ENCODE assay signal across 33 cellular contexts in the genomic region with DNA sequence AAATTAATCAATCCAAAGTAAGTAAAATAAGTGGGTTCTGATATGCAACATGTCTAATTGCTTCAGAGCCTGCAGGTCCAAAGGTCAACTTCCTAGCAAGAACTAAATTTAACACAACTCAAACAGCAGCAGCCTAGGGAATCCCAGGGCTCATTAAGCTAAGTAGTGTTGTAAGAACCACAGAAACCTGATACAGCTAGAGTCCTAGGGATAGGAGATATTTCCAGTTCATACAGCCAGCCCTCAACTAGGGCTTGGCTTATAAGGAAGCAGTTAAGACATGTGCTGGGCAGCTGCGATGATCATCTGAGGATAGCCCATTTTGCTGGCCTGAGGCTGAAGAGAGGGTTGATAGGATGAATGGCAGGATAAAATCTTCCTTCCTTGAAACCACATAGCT. TPM values are rescaled to one million over a fixed set of nuclear protein-coding genes. Genes with fewer than 3 reads are reported as not detected.
"Had no signal": no experiment of that assay in that cellular context is flagged by ENCODE, and none has a peak within 500 bp of the region (broad histone marks: within the 10 kb centered on the region; RNA-seq: fewer than 3 reads in every experiment).

A gene (plus strand): TSS at position 316 of the 400 bp plus-strand sequence.

- DNase-seq: activated CD4-positive, alpha-beta T cell treated with anti-CD3 and anti-CD28 coated beads for 4 hours; activated CD4-positive, alpha-beta T cell treated with anti-CD3 and anti-CD28 coated beads, Interleukin-2, amount 50 U/mL, for 4 hours; activated CD4-positive, CD25-positive, alpha-beta regulatory T cell; activated CD8-positive, alpha-beta memory T cell treated with anti-CD3 and anti-CD28 coated beads for 24 hours; activated gamma-delta T cell; activated naive CD4-positive, alpha-beta T cell treated with anti-CD3 and anti-CD28 coated beads, Interleukin-2, amount 10 ng/mL, durations not matched to agents 7 days and 5 days; activated naive CD8-positive, alpha-beta T cell treated with anti-CD3 and anti-CD28 coated beads, Interleukin-2, amount 10 ng/mL, durations not matched to agents 7 days and 5 days; brain microvascular endothelial cell; caudate nucleus; left cardiac atrium; midbrain; right cardiac atrium; stimulated activated CD4-positive, alpha-beta T cell treated with anti-CD3 and anti-CD28 coated beads, Interleukin-2, amount 100 ng/mL, for 48 hours; stimulated activated naive CD4-positive, alpha-beta T cell treated with Interleukin-2 at 50 U/mL for 16 hours; testis; transverse colon had no signal

- H3K4me1 ChIP-seq: gastroesophageal sphincter, testis, transverse colon had no signal

- H3K4me3 ChIP-seq: gastroesophageal sphincter, hepatocyte, testis, transverse colon had no signal

- H3K36me3 Mint-ChIP-seq: activated naive CD4-positive, alpha-beta T cell treated with anti-CD3 and anti-CD28 coated beads, Interleukin-2, amount 10 ng/mL, durations not matched to agents 7 days and 5 days; activated naive CD8-positive, alpha-beta T cell treated with anti-CD3 and anti-CD28 coated beads, Interleukin-2, amount 10 ng/mL, durations not matched to agents 7 days and 5 days; memory B cell had no signal

- H3K27me3 Mint-ChIP-seq: activated naive CD4-positive, alpha-beta T cell treated with anti-CD3 and anti-CD28 coated beads, Interleukin-2, amount 10 ng/mL, durations not matched to agents 7 days and 5 days; activated naive CD8-positive, alpha-beta T cell treated with anti-CD3 and anti-CD28 coated beads, Interleukin-2, amount 10 ng/mL, durations not matched to agents 7 days and 5 days; memory B cell; natural killer cell treated with Interleukin-12 subunit alpha and Interleukin-12 subunit beta and Interleukin-15 and Interleukin-18, amount 100 ng/mL, for 72 hours had no signal

- H3K4me3 Mint-ChIP-seq: activated naive CD4-positive, alpha-beta T cell treated with anti-CD3 and anti-CD28 coated beads, Interleukin-2, amount 10 ng/mL, durations not matched to agents 7 days and 5 days; activated naive CD8-positive, alpha-beta T cell treated with anti-CD3 and anti-CD28 coated beads, Interleukin-2, amount 10 ng/mL, durations not matched to agents 7 days and 5 days; activated T-helper 1 cell treated with anti-CD3 and anti-CD28 coated beads, Interleukin-12 subunit alpha, Interleukin-12 subunit beta, Interleukin-2, Interleukin-4 antibody, amounts not matched to agents 30 ng/mL and 10 ng/mL and 1 ng/mL, durations not matched to agents 14 hours and 24 hours and 36 hours; memory B cell; natural killer cell treated with Interleukin-12 subunit alpha and Interleukin-12 subunit beta and Interleukin-15 and Interleukin-18, amount 100 ng/mL, for 72 hours; T-helper 2 cell treated with Interferon-gamma antibody and Interleukin-4, amounts not matched to agents 5 μg/mL and 100 μg/mL, for 36 hours had no signal

- H3K4me1 Mint-ChIP-seq: activated naive CD4-positive, alpha-beta T cell treated with anti-CD3 and anti-CD28 coated beads, Interleukin-2, amount 10 ng/mL, durations not matched to agents 7 days and 5 days; activated naive CD8-positive, alpha-beta T cell treated with anti-CD3 and anti-CD28 coated beads, Interleukin-2, amount 10 ng/mL, durations not matched to agents 7 days and 5 days; memory B cell had no signal

- H3K36me3 ChIP-seq: brain microvascular endothelial cell, gastroesophageal sphincter, transverse colon had no signal

- H3K9me3 ChIP-seq: gastroesophageal sphincter, testis had no signal

- H3K9me3 Mint-ChIP-seq: activated naive CD4-positive, alpha-beta T cell treated with anti-CD3 and anti-CD28 coated beads, Interleukin-2, amount 10 ng/mL, durations not matched to agents 7 days and 5 days had no signal

- H3K27me3 ChIP-seq: brain microvascular endothelial cell, gastroesophageal sphincter, hepatocyte, testis, transverse colon had no signal

- FAIRE-seq: endothelial cell of umbilical vein, keratinocyte had no signal

- H3K27ac ChIP-seq: brain microvascular endothelial cell, gastroesophageal sphincter, hepatocyte, testis, transverse colon had no signal

- H3K27ac Mint-ChIP-seq: activated naive CD4-positive, alpha-beta T cell treated with anti-CD3 and anti-CD28 coated beads, Interleukin-2, amount 10 ng/mL, durations not matched to agents 7 days and 5 days; activated naive CD8-positive, alpha-beta T cell treated with anti-CD3 and anti-CD28 coated beads, Interleukin-2, amount 10 ng/mL, durations not matched to agents 7 days and 5 days; activated T-helper 1 cell treated with anti-CD3 and anti-CD28 coated beads, Interleukin-12 subunit alpha, Interleukin-12 subunit beta, Interleukin-2, Interleukin-4 antibody, amounts not matched to agents 30 ng/mL and 10 ng/mL and 1 ng/mL, durations not matched to agents 14 hours and 24 hours and 36 hours; memory B cell; natural killer cell treated with Interleukin-12 subunit alpha and Interleukin-12 subunit beta and Interleukin-15 and Interleukin-18, amount 100 ng/mL, for 72 hours; T-helper 2 cell treated with Interferon-gamma antibody and Interleukin-4, amounts not matched to agents 5 μg/mL and 100 μg/mL, for 36 hours had no signal

RNA-seq across cellular contexts. Expression of the gene that starts here (rescaled TPM):
- total RNA-seq: activated naive CD8-positive, alpha-beta T cell treated with anti-CD3 and anti-CD28 coated beads, Interleukin-2, amount 10 ng/mL, durations not matched to agents 7 days and 5 days; activated T-helper 1 cell treated with anti-CD3 and anti-CD28 coated beads, Interleukin-12 subunit alpha, Interleukin-12 subunit beta, Interleukin-2, Interleukin-4 antibody, amounts not matched to agents 30 ng/mL and 10 ng/mL and 1 ng/mL, durations not matched to agents 14 hours and 24 hours and 36 hours; astrocyte; chondrocyte; endothelial cell of umbilical vein; fibroblast of lung; fibroblast of villous mesenchyme; gastroesophageal sphincter; hepatocyte; left cardiac atrium; lower leg skin; natural killer cell treated with Interleukin-12 subunit alpha and Interleukin-12 subunit beta and Interleukin-15 and Interleukin-18, amount 100 ng/mL, for 72 hours; omental fat pad; right cardiac atrium; skeletal muscle tissue; transverse colon; urinary bladder had no signal
- polyA plus RNA-seq: endothelial cell of umbilical vein, esophagus, fibroblast of lung, hepatocyte, keratinocyte, right cardiac atrium, urinary bladder had no signal
